In genomic region chr2:61416871-61417645, GRCh38 we compare ENCODE assay signal across 22 cellular contexts.
"Had no signal": no experiment of that assay in that cellular context is flagged by ENCODE, and none has a peak within 500 bp of the region (broad histone marks: within the 10 kb centered on the region; RNA-seq: fewer than 3 reads in every experiment).

No MANE protein-coding gene starts in this region.

- H3K27me3 ChIP-seq: SJSA1 had no signal

- H3K4me1 ChIP-seq: SJSA1 had no signal

- H3K9ac ChIP-seq: KMS-11 had no signal

- H3K4me3 ChIP-seq: SJSA1, SK-N-MC had no signal

- H3K4me2 ChIP-seq: KMS-11 had no signal

- DNase-seq: IMR-90, Kasumi-1, MM.1S, NCI-H1092 treated with DMSO at 0.1 percent for 48 hours, NCI-H1436, NCI-H187, NCI-H2029, NCI-H2081 treated with DMSO at 0.1 percent for 48 hours, NCI-H2171, NCI-H226, NCI-H446, NCI-H510A, NCI-H524 treated with DMSO at 0.1 percent for 48 hours, NCI-H69, NCI-H774, Right ventricle myocardium superior, RPMI8226, SIG-M5 had no signal

- H3K9me3 ChIP-seq: SJSA1 had no signal

- H3K27ac ChIP-seq: KMS-11, SJSA1, SK-N-MC had no signal

- FAIRE-seq: RCC 7860 had no signal
